Comparison of ENCODE assay signal across 8 cellular contexts in the genomic region with DNA sequence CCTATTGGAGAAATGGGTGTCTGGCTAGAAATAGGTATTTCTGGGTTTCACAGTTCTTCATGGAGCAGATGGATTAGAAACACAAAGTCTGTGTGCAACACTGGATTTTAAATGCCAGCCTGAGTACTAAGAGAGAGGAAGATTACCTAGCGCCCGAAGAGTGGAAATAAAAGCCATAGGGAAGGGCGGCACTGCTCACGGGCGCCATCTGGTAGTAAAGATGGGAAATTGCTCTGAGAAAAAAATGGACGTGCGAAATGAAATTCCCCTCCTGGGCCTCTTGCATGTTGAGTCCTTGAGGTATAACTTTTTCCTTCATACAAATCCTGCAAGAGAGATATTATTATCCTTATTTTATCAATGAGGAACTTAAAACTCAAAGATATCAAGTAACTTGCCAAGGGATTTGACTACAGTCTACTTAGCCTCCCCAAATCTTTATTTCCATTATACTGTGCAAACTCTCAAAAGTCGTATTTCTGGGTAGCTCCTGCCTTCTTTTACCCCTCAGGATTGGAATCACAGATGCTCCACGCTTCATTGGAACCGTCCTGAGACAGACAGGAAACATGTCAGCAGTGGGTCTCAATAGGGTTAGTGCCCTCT.
DNase-seq lines count a peak whose midpoint lies in the region; ATAC-seq and TF ChIP-seq lines count a peak whose summit lies in the region.

No MANE protein-coding gene starts in this region.

- H3K27ac ChIP-seq in KMS-11, result no peak overlapping the region

- H3K4me3 ChIP-seq in KMS-11 (IDR thresholded peaks at IDR 0.05; ENCODE audit: insufficient read depth, low read depth, low read length), result no peak overlapping the region

- peak; percentile 92 for TF ChIP-seq CTCF in KMS-11 (conservative IDR thresholded peaks at IDR 0.05; ENCODE audit: low read depth, low read length)

- no peaks in the 10 kb centered on the region for H3K79me2 ChIP-seq in KMS-11 (ENCODE audit: insufficient read depth, low read depth)

- ATAC-seq in GM18498 (IDR thresholded peaks at IDR 0.05; ENCODE audit: unreplicated experiment) (peak; percentile 60), HG02623 (IDR thresholded peaks at IDR 0.05; ENCODE audit: unreplicated experiment) (no peak)

- no peak overlapping the region for H3K9ac ChIP-seq in KMS-11

- H2AFZ ChIP-seq in KMS-11 (ENCODE audit: low read depth), result no peak overlapping the region

- no peaks in the 10 kb centered on the region for H3K36me3 ChIP-seq in KMS-11 (ENCODE audit: insufficient read depth)

- no peaks in the 10 kb centered on the region for H3K27me3 ChIP-seq in KMS-11 (ENCODE audit: insufficient read depth, low read depth)

- H3K4me2 ChIP-seq in KMS-11, result no peak overlapping the region

- intact Hi-C loops in posterior cingulate gyrus (cut with DNase I), result loop anchor here (10.0 kb wide), 1 partner anchor 54 kb away; no protein-coding TSS in a partner anchor

- DNase-seq in A172 (ENCODE audit: low spot score) (peak; percentile 46), RKO (ENCODE audit: low spot score) (peak; percentile 60), glomerular visceral epithelial cell (ENCODE audit: extremely low spot score) (peak; percentile 56), posterior cingulate gyrus (peak in 9 of 10 donors; percentile 33 to 91 (median 46))
- peak; percentile 47 for DNase-seq in activated naive CD4-positive, alpha-beta T cell treated with Interleukin-2 at 50 U/mL for 16 hours

- H4K20me1 ChIP-seq in KMS-11 (ENCODE audit: insufficient read depth), result no peaks in the 10 kb centered on the region

- H3K4me1 ChIP-seq in KMS-11 (ENCODE audit: low read depth, poor library complexity, severe bottlenecking), result no peaks in the 10 kb centered on the region
